Comparison of ENCODE assay signal across 1 cellular context in genomic region chr14:76958975-76959710, GRCh38.
TF ChIP-seq lines count a peak whose summit lies in the region.

No MANE protein-coding gene starts in this region.

TF ChIP-seq in SK-N-SH, 30 proteins besides CTCF, POLR2A, EP300 and RAD21 (continued from another document):
- TF ChIP-seq REST (IDR thresholded peaks at IDR 0.05; ENCODE audit: low read depth, low read length), result no peak; the same call in 1 of the 2 replicates
- TF ChIP-seq GATA2 (CRISPR knock-in tag; IDR thresholded peaks at IDR 0.05), result peak; percentile 93
- peak; percentile 38; the same call in 1 of the 2 replicates for TF ChIP-seq JUND (IDR thresholded peaks at IDR 0.05)
- TF ChIP-seq CHD2 (IDR thresholded peaks at IDR 0.05; ENCODE audit: low read length, partially characterized antibody), result peak; percentile 26
- no peak for TF ChIP-seq TEAD4 (IDR thresholded peaks at IDR 0.05; ENCODE audit: borderline replicate concordance, insufficient read depth)
- no peak for TF ChIP-seq USF2 (IDR thresholded peaks at IDR 0.05; ENCODE audit: borderline replicate concordance, low read depth, low read length)
- no peak; the same call in 1 of the 2 replicates for TF ChIP-seq RCOR1 (IDR thresholded peaks at IDR 0.05; ENCODE audit: low read length)
